ENCODE assay signal across 9 cellular contexts in the genomic region with DNA sequence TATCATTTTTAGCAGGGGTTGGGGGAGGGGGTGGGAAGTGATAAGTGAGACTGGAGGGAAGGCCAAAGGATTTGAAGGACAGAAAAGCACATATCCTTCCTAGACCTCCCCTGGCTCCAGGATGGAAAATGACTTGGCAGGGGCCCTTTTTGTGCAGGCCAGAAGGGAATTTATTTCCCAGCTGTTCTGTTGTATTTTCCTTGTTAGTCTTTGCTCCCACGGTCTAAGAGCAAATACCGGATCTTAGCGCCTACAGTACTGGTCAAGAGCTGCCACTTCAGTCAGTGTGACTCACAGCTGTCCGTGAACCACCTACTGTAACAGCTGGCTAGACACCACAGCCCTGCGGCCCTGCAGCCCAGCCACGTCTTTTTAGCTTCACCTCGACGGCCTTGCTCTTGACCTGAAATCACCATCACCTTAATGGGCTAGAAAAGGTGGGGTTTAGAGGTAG. TPM values are rescaled to one million over a fixed set of nuclear protein-coding genes. Genes with fewer than 3 reads are reported as not detected.
DNase-seq lines count a peak whose midpoint lies in the region; ATAC-seq, FAIRE-seq and TF ChIP-seq lines count a peak whose summit lies in the region.
"Had no signal": no experiment of that assay in that cellular context is flagged by ENCODE, and none has a peak within 500 bp of the region (broad histone marks: within the 10 kb centered on the region; RNA-seq: fewer than 3 reads in every experiment).

No MANE protein-coding gene starts in this region.

- H3K9me3 ChIP-seq in mesenchymal stem cell (ENCODE audit: control insufficient read depth, low read length) (no peaks in the 10 kb centered on the region), tibial nerve (no peaks in the 10 kb centered on the region)

- H4K91ac ChIP-seq in mesenchymal stem cell (ENCODE audit: low read length) = no peak overlapping the region

- H3K4me1 ChIP-seq in ACC112 (ENCODE audit: control insufficient read depth, insufficient read depth, low read length, unreplicated experiment) = peaks cover 44% of the 10 kb centered on the region
- peaks cover 20% of the 10 kb centered on the region for H3K4me1 ChIP-seq in mesenchymal stem cell (ENCODE audit: control insufficient read depth, insufficient read depth, low read depth, low read length)
- peaks cover 0 to 35% (median 0%) of the 10 kb centered on the region in 4 donors for H3K4me1 ChIP-seq in tibial nerve

- H2BK12ac ChIP-seq in mesenchymal stem cell (ENCODE audit: low read length in 2 of 2) = no peak overlapping the region

- no peak overlapping the region for H3K9ac ChIP-seq in mesenchymal stem cell (ENCODE audit: low read length)

- FAIRE-seq in D721Med (lab: Jason Lieb, UNC) = no peak

- TF ChIP-seq CTCF in NB4 (IDR thresholded peaks at IDR 0.05; ENCODE audit: low read depth, low read length) = no peak
- TF ChIP-seq CTCF in choroid plexus epithelial cell (conservative IDR thresholded peaks at IDR 0.05; ENCODE audit: low read depth, low read length) = no peak
- TF ChIP-seq CTCF in D721Med (IDR thresholded peaks at IDR 0.05; ENCODE audit: insufficient read depth, missing control alignments) = no peak
- no peak for TF ChIP-seq CTCF in tibial nerve (IDR thresholded peaks at IDR 0.05)

- no peak overlapping the region for H2BK120ac ChIP-seq in mesenchymal stem cell (ENCODE audit: low read depth, low read length)

- no peak for TF ChIP-seq EP300 in tibial nerve (IDR thresholded peaks at IDR 0.05)

- H3K23ac ChIP-seq in mesenchymal stem cell (ENCODE audit: low read length in 2 of 2) = no peak overlapping the region

- no peak overlapping the region for H2BK15ac ChIP-seq in mesenchymal stem cell (ENCODE audit: low read depth, poor library complexity, severe bottlenecking)

- no peak overlapping the region for H4K8ac ChIP-seq in mesenchymal stem cell (ENCODE audit: low read length)

- no peak overlapping the region for H3K4me2 ChIP-seq in mesenchymal stem cell (ENCODE audit: low read length, poor library complexity, severe bottlenecking)

- no peak for TF ChIP-seq POLR2A in NB4 (IDR thresholded peaks at IDR 0.05; ENCODE audit: extremely low read depth, insufficient read length)
- no peak for TF ChIP-seq POLR2A in tibial nerve (IDR thresholded peaks at IDR 0.05)

- peak overlapping the region; percentile 48; the same call in 1 of the 2 replicates for H3K4me3 ChIP-seq in ACC112 (ENCODE audit: low read depth, low read length)
- no peak overlapping the region for H3K4me3 ChIP-seq in NB4 (ENCODE audit: low read depth, low read length)
- no peak overlapping the region for H3K4me3 ChIP-seq in choroid plexus epithelial cell (ENCODE audit: low read depth, low read length)
- H3K4me3 ChIP-seq in mesenchymal stem cell (ENCODE audit: insufficient read depth in 1 of 2, low read depth in 1 of 2, low read length in 2 of 2) = no peak overlapping the region
- no peak overlapping the region for H3K4me3 ChIP-seq in tibial nerve

- peak overlapping the region; percentile 95 for H3K27ac ChIP-seq in ACC112 (ENCODE audit: low read depth, low read length)
- peak overlapping the region; percentile 89 for H3K27ac ChIP-seq in mesenchymal stem cell (ENCODE audit: low read length, poor library complexity, severe bottlenecking)
- H3K27ac ChIP-seq in tibial nerve = no peak overlapping the region

- H2AFZ ChIP-seq in ACC112 (ENCODE audit: low read length, unreplicated experiment) = no peak overlapping the region
- no peak overlapping the region for H2AFZ ChIP-seq in mesenchymal stem cell (ENCODE audit: low read depth, low read length)

- H2BK5ac ChIP-seq in mesenchymal stem cell (ENCODE audit: low read depth, low read length, poor library complexity, severe bottlenecking) = peak overlapping the region; percentile 9

- H2AK5ac ChIP-seq in mesenchymal stem cell (ENCODE audit: low read length, severe bottlenecking) = no peak overlapping the region

- no peaks in the 10 kb centered on the region for H3K79me2 ChIP-seq in ACC112 (ENCODE audit: control insufficient read depth, insufficient read depth, low read length, unreplicated experiment)

- no peak overlapping the region for H3K4ac ChIP-seq in mesenchymal stem cell (ENCODE audit: low read depth in 1 of 2, low read length in 2 of 2)

- DNase-seq in NB4 (ENCODE audit: low read depth) (peak; percentile 25), choroid plexus epithelial cell (ENCODE audit: low read depth) (peak; percentile 95), mesenchymal stem cell (peak; percentile 99), D721Med (ENCODE audit: insufficient read length, low spot score) (no peak), NCI-H146 (lab: John Stamatoyannopoulos, UW) (no peak), tibial nerve (ENCODE audit: low spot score in 2 of 2) (no peak)
- DNase-seq: DND-41 had no signal

- WGBS in mesenchymal stem cell = 1% methylated on average over 4 of the region's 8 CpGs
- 56 to 62% methylated on average over 8 of the region's 8 CpGs for WGBS in tibial nerve, 2 donors

- no peak overlapping the region for H3K14ac ChIP-seq in mesenchymal stem cell (ENCODE audit: low read length in 2 of 2)

- H3K36me3 ChIP-seq in ACC112 (ENCODE audit: insufficient read depth, low read length) = no peaks in the 10 kb centered on the region
- H3K36me3 ChIP-seq in mesenchymal stem cell (ENCODE audit: control insufficient read depth in 1 of 2, insufficient read depth in 2 of 2, low read depth in 1 of 2, low read length in 2 of 2) = no peaks in the 10 kb centered on the region
- H3K36me3 ChIP-seq in tibial nerve = no peaks in the 10 kb centered on the region

- H3K27me3 ChIP-seq in ACC112 (ENCODE audit: insufficient read depth, low read length) = no peaks in the 10 kb centered on the region
- H3K27me3 ChIP-seq in mesenchymal stem cell (ENCODE audit: control insufficient read depth in 1 of 2, insufficient read depth in 1 of 2, low read length in 2 of 2) = no peaks in the 10 kb centered on the region
- no peaks in the 10 kb centered on the region for H3K27me3 ChIP-seq in tibial nerve

- no peak for ATAC-seq in HG03432 (IDR thresholded peaks at IDR 0.05; ENCODE audit: unreplicated experiment)

- peak overlapping the region in 1 of 2 experiments; percentile 88 for H3K18ac ChIP-seq in mesenchymal stem cell (ENCODE audit: low read depth in 1 of 2, low read length in 2 of 2)

- no peaks in the 10 kb centered on the region for H3K79me1 ChIP-seq in mesenchymal stem cell (replicated peaks; ENCODE audit: low read length, poor library complexity, severe bottlenecking)

RNA-seq across cellular contexts. Expression of a gene that starts 51.0 kb away (rescaled TPM):
- polyA plus RNA-seq in mesenchymal stem cell (2013, experiment 1 of 2) = 109 TPM
- 106 TPM for polyA plus RNA-seq in mesenchymal stem cell (2013, experiment 2 of 2)
- 100 to 1,000 TPM in 2 of 4 donors, 10 to 100 TPM in 2; 63.9 to 152 (median 95.9) TPM for total RNA-seq in tibial nerve

Comparison
In these comparisons a context has a peak if more than half of its experiments do, and no peak if none do; other contexts are left out.
1. H3K27ac ChIP-seq: peak in ACC112 (single experiment) and mesenchymal stem cell (single experiment); none in tibial nerve (0 of 4).
2. DNase-seq: peak in NB4 (single experiment), choroid plexus epithelial cell (single experiment) and mesenchymal stem cell (single experiment); none in D721Med (single experiment), NCI-H146 (single experiment) and tibial nerve (0 of 2).